ENCODE assay signal across 5 cellular contexts in the genomic region with DNA sequence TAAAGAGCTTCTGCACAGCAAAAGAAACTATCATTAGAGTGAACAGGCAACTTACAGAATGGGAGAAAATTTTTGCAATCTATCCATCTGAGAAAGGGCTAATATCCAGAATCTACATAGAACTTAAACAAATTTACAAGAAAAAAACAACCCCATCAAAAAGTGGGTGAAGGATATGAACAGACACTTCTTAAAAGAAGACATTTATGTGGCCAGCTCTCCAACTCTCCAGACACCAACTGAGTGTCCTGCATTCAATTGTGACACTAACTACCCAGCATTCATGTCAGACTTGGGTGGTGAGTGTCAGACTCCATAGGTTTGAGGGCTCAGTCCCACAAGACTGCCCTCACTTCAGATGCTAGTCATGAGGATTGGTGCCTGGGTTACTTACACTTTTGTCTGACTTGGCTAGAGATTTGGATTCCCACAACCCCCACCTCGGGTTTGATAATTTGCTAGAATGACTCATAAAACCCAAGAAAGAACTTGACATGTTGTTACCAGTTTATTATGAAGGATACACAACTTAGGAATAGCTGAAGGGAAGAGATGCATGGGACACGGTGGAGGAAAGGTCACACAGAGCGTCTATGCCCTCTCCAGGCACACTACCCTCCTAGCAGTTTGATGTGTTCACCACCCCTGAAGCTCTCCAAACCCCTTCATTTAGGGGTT. TPM values are rescaled to one million over a fixed set of nuclear protein-coding genes. Genes with fewer than 3 reads are reported as not detected.
"Had no signal": no experiment of that assay in that cellular context is flagged by ENCODE, and none has a peak within 500 bp of the region (broad histone marks: within the 10 kb centered on the region; RNA-seq: fewer than 3 reads in every experiment).

No MANE protein-coding gene starts in this region.

RNA-seq across cellular contexts. Expression of a gene that starts 44.4 kb away (rescaled TPM):
- total RNA-seq: LHCN-M2, PC-9, Peyer's patch, SK-MEL-5 had no signal
- polyA plus RNA-seq: SK-N-SH had no signal
